ENCODE assay signal across 7 cellular contexts in genomic region chr1:174123843-174124242, GRCh38.
"Had no signal": no experiment of that assay in that cellular context is flagged by ENCODE, and none has a peak within 500 bp of the region (broad histone marks: within the 10 kb centered on the region; RNA-seq: fewer than 3 reads in every experiment).

No MANE protein-coding gene starts in this region.

- H3K4me3 ChIP-seq: K562 had no signal

- ATAC-seq: HepG2 had no signal

- FAIRE-seq: HepG2, HTR-8/SVneo, K562 had no signal

- H3K27ac ChIP-seq: HL-60 had no signal

- DNase-seq: IMR-90, KBM-7, KG1 had no signal
